Comparison of ENCODE assay signal across 8 cellular contexts in genomic region chr11:61955416-61956135, GRCh38. TPM values are rescaled to one million over a fixed set of nuclear protein-coding genes. Genes with fewer than 3 reads are reported as not detected.
DNase-seq lines count a peak whose midpoint lies in the region; ATAC-seq, FAIRE-seq and TF ChIP-seq lines count a peak whose summit lies in the region.

No MANE protein-coding gene starts in this region.

- FAIRE-seq in GM19239 (lab: Jason Lieb, UNC) = no peak

- peak overlapping the region; percentile 1 for H3K27ac ChIP-seq in RWPE2 (ENCODE audit: poor library complexity, severe bottlenecking)

- no peaks in the 10 kb centered on the region for H3K27me3 ChIP-seq in RWPE2 (ENCODE audit: insufficient read depth, poor library complexity, severe bottlenecking)

- ATAC-seq in RWPE2 (ENCODE audit: low read depth) (no peak; the same call in 2 of the 3 replicates), omental fat pad (ENCODE audit: low FRiP score) (peak; percentile 20), GM21529 (IDR thresholded peaks at IDR 0.05; ENCODE audit: unreplicated experiment) (no peak)

- no peaks in the 10 kb centered on the region for H3K36me3 ChIP-seq in RWPE2 (ENCODE audit: low read depth)

- no peaks in the 10 kb centered on the region for H3K9me3 ChIP-seq in RWPE2 (ENCODE audit: severe bottlenecking)

- peaks cover 4% of the 10 kb centered on the region for H3K4me1 ChIP-seq in RWPE2 (ENCODE audit: insufficient read depth, poor library complexity, severe bottlenecking)

- in situ Hi-C loops in GM13977 (cut with MboI; ENCODE audit: low pct_unique_long_range_greater_than_20kb, low sequenced_read_pairs, unreplicated experiment) = no loop called here

- no peak overlapping the region for H3K4me3 ChIP-seq in RWPE2 (ENCODE audit: severe bottlenecking)
- peak overlapping the region; percentile 52 for H3K4me3 ChIP-seq in fibroblast of pulmonary artery (replicated peaks; ENCODE audit: low read depth, low read length)

- peak; percentile 62 for DNase-seq in COLO668 (lab: John Stamatoyannopoulos, UW; ENCODE audit: unreplicated experiment)
- DNase-seq in RWPE2 (ENCODE audit: low spot score) = no peak
- no peak for DNase-seq in fibroblast of pulmonary artery (ENCODE audit: low read depth)
- no peak for DNase-seq in omental fat pad (ENCODE audit: low spot score)
- no peak for DNase-seq in GM19239 (ENCODE audit: insufficient read length, low spot score)
- no peak for DNase-seq in epidermal melanocyte (ENCODE audit: insufficient read length, low spot score)
- DNase-seq in GM13977 (ENCODE audit: low spot score) = no peak

- no peak for TF ChIP-seq CTCF in RWPE2 (IDR thresholded peaks at IDR 0.05; ENCODE audit: poor library complexity, severe bottlenecking)
- no peak for TF ChIP-seq CTCF in fibroblast of pulmonary artery (IDR thresholded peaks at IDR 0.05; ENCODE audit: low read length, missing control alignments)
- TF ChIP-seq CTCF in omental fat pad (IDR thresholded peaks at IDR 0.05) = no peak
- no peak for TF ChIP-seq CTCF in GM13977 (IDR thresholded peaks at IDR 0.05; ENCODE audit: extremely low read depth, insufficient read depth, missing control alignments)

RNA-seq across cellular contexts. Expression of gene BEST1, which starts 5.4 kb away (rescaled TPM):
- 10 to 100 TPM in 3 of 4 donors, 1 to 10 TPM in 1; 5.8 to 17.0 (median 12.0) TPM for total RNA-seq in omental fat pad

RNA-seq across cellular contexts. Expression of gene FTH1, which starts 11.9 kb away (rescaled TPM):
- 1,000 to 10,000 TPM; 3,477 to 7,075 (median 4,643) TPM for total RNA-seq in omental fat pad

RNA-seq across cellular contexts. Expression of gene RAB3IL1, which starts 38.2 kb away (rescaled TPM):
- 10 to 100 TPM; 18.5 to 37.8 (median 25.4) TPM for total RNA-seq in omental fat pad
